In the genomic region with DNA sequence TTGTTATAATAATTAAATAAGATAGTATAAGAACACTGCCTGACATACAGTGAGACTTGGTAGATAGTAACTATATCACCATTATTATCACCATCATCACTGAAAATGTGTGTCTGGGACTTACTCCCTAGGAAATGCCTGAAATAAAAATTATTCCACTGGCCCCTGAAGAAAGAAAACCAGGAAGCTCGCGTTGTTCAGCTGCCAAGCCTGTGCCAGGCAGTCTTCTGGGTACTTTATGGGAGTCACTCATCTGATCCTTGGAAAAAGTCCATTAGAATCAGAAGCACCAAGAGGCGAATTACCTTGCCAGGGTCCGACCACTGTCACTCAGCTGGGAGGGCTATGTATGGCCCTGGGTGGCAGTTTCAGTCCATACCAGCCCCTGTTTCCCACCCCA, we compare ENCODE assay signal across 23 cellular contexts.
"Had no signal": no experiment of that assay in that cellular context is flagged by ENCODE, and none has a peak within 500 bp of the region (broad histone marks: within the 10 kb centered on the region; RNA-seq: fewer than 3 reads in every experiment).

No MANE protein-coding gene starts in this region.

- H3K4me3 Mint-ChIP-seq: activated CD4-positive, alpha-beta memory T cell treated with anti-CD3 and anti-CD28 coated beads for 36 hours; activated naive CD8-positive, alpha-beta T cell; activated T-helper 1 cell treated with anti-CD3 and anti-CD28 coated beads, Interleukin-12 subunit alpha, Interleukin-12 subunit beta, Interleukin-2, Interleukin-4 antibody, amounts not matched to agents 30 ng/mL and 10 ng/mL and 1 ng/mL, durations not matched to agents 14 hours and 24 hours and 36 hours; endodermal cell; memory B cell; nephron progenitor cell; T-helper 2 cell treated with Interferon-gamma antibody and Interleukin-4, amounts not matched to agents 5 μg/mL and 100 μg/mL, for 36 hours; type B pancreatic cell; WTC11 had no signal

- H3K4me1 ChIP-seq: suprapubic skin had no signal

- H3K27ac ChIP-seq: dorsolateral prefrontal cortex, suprapubic skin had no signal

- H3K27me3 ChIP-seq: dorsolateral prefrontal cortex, suprapubic skin had no signal

- H3K4me1 Mint-ChIP-seq: endodermal cell, memory B cell had no signal

- H3K27me3 Mint-ChIP-seq: activated CD4-positive, alpha-beta memory T cell treated with anti-CD3 and anti-CD28 coated beads for 36 hours; type B pancreatic cell had no signal

- DNase-seq: activated CD4-positive, alpha-beta memory T cell treated with anti-CD3 and anti-CD28 coated beads for 36 hours; activated CD4-positive, alpha-beta T cell treated with anti-CD3 and anti-CD28 coated beads for 4 hours; activated T-cell treated with anti-CD3 and anti-CD28 coated beads for 4 hours; amniotic stem cell; dorsolateral prefrontal cortex; endodermal cell; erythroblast; foreskin melanocyte; glutamatergic neuron; hypothalamus; left ventricle myocardium superior; nephron progenitor cell; occipital lobe; stimulated activated naive CD8-positive, alpha-beta T cell treated with anti-CD3 and anti-CD28 coated beads, Interleukin-15, Interleukin-2, amounts not matched to agents 100 U/mL and 50 U/mL, for 24 hours had no signal

- H3K9me3 Mint-ChIP-seq: activated CD4-positive, alpha-beta memory T cell treated with anti-CD3 and anti-CD28 coated beads for 36 hours; activated T-helper 1 cell treated with anti-CD3 and anti-CD28 coated beads, Interleukin-12 subunit alpha, Interleukin-12 subunit beta, Interleukin-2, Interleukin-4 antibody, amounts not matched to agents 30 ng/mL and 10 ng/mL and 1 ng/mL, durations not matched to agents 14 hours and 24 hours and 36 hours; endodermal cell; memory B cell; nephron progenitor cell; T-helper 2 cell treated with Interferon-gamma antibody and Interleukin-4, amounts not matched to agents 5 μg/mL and 100 μg/mL, for 36 hours; type B pancreatic cell; WTC11 had no signal

- FAIRE-seq: keratinocyte, TTC549 had no signal

- H3K9me3 ChIP-seq: suprapubic skin had no signal

- H3K27ac Mint-ChIP-seq: activated CD4-positive, alpha-beta memory T cell treated with anti-CD3 and anti-CD28 coated beads for 36 hours; activated naive CD8-positive, alpha-beta T cell; activated T-helper 1 cell treated with anti-CD3 and anti-CD28 coated beads, Interleukin-12 subunit alpha, Interleukin-12 subunit beta, Interleukin-2, Interleukin-4 antibody, amounts not matched to agents 30 ng/mL and 10 ng/mL and 1 ng/mL, durations not matched to agents 14 hours and 24 hours and 36 hours; endodermal cell; memory B cell; T-helper 2 cell treated with Interferon-gamma antibody and Interleukin-4, amounts not matched to agents 5 μg/mL and 100 μg/mL, for 36 hours; WTC11 had no signal

- H3K36me3 Mint-ChIP-seq: activated CD4-positive, alpha-beta memory T cell treated with anti-CD3 and anti-CD28 coated beads for 36 hours; activated naive CD8-positive, alpha-beta T cell; memory B cell; WTC11 had no signal

- ATAC-seq: left ventricle myocardium superior; stimulated activated naive CD8-positive, alpha-beta T cell treated with anti-CD3 and anti-CD28 coated beads, Interleukin-15, Interleukin-2, amounts not matched to agents 100 U/mL and 50 U/mL, for 24 hours; WTC11 had no signal

- H3K4me3 ChIP-seq: dorsolateral prefrontal cortex, suprapubic skin had no signal
